ENCODE assay signal across 1 cellular context in genomic region chr17:49747632-49748031, GRCh38.
TF ChIP-seq lines count a peak whose summit lies in the region.

No MANE protein-coding gene starts in this region.

TF ChIP-seq in K562, 482 proteins besides CTCF, POLR2A, EP300 and RAD21 (continued from another document):
- no peak for TF ChIP-seq ARID3A (IDR thresholded peaks at IDR 0.05; ENCODE audit: borderline replicate concordance, low read depth, low read length)
